In the genomic region with DNA sequence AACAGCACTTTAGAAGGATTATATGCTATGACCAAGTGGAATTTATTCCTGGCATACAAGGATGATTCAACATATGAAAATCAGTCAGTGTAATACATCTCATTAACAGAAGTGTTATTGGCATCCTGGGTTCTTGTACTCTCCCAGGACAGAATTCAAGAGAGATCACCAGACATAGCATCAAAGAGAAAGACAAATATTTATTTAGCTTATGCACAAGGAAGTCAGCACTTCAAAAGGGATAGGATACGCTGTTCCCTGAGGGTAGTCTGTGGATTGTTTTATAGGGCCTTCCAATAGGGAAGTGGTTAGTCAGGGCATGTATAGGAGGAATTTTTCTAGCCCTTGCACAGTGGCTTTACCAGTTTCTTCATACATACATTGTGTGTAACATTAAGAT, we compare ENCODE assay signal across 18 cellular contexts.
"Had no signal": no experiment of that assay in that cellular context is flagged by ENCODE, and none has a peak within 500 bp of the region (broad histone marks: within the 10 kb centered on the region; RNA-seq: fewer than 3 reads in every experiment).

No MANE protein-coding gene starts in this region.

- H3K27me3 Mint-ChIP-seq: activated CD4-positive, alpha-beta memory T cell treated with anti-CD3 and anti-CD28 coated beads for 36 hours; activated naive CD4-positive, alpha-beta T cell treated with anti-CD3 and anti-CD28 coated beads, Interleukin-2, amount 10 ng/mL, durations not matched to agents 7 days and 5 days; naive B cell; stimulated activated naive CD8-positive, alpha-beta T cell treated with anti-CD3 and anti-CD28 coated beads, Interleukin-15, Interleukin-2, amounts not matched to agents 100 ng/mL and 50 ng/mL, for 24 hours had no signal

- H3K36me3 ChIP-seq: lower lobe of right lung, right lobe of liver, thyroid gland had no signal

- H3K4me3 Mint-ChIP-seq: activated CD4-positive, alpha-beta memory T cell treated with anti-CD3 and anti-CD28 coated beads for 36 hours; activated naive CD4-positive, alpha-beta T cell treated with anti-CD3 and anti-CD28 coated beads, Interleukin-2, amount 10 ng/mL, durations not matched to agents 7 days and 5 days; immature natural killer cell; naive B cell; neural crest cell; stimulated activated naive CD8-positive, alpha-beta T cell treated with anti-CD3 and anti-CD28 coated beads, Interleukin-15, Interleukin-2, amounts not matched to agents 100 ng/mL and 50 ng/mL, for 24 hours had no signal

- H3K4me3 ChIP-seq: body of pancreas, lower lobe of right lung, right lobe of liver, skin epidermis, thyroid gland had no signal

- H3K27me3 ChIP-seq: body of pancreas, right lobe of liver, thyroid gland had no signal

- H3K27ac ChIP-seq: body of pancreas, lower lobe of right lung, right lobe of liver, skin epidermis, thyroid gland had no signal

- H3K4me1 ChIP-seq: body of pancreas, lower lobe of right lung, right lobe of liver, thyroid gland had no signal

- H3K27ac Mint-ChIP-seq: activated CD4-positive, alpha-beta memory T cell treated with anti-CD3 and anti-CD28 coated beads for 36 hours; activated naive CD4-positive, alpha-beta T cell treated with anti-CD3 and anti-CD28 coated beads, Interleukin-2, amount 10 ng/mL, durations not matched to agents 7 days and 5 days; immature natural killer cell; naive B cell; stimulated activated naive CD8-positive, alpha-beta T cell treated with anti-CD3 and anti-CD28 coated beads, Interleukin-15, Interleukin-2, amounts not matched to agents 100 ng/mL and 50 ng/mL, for 24 hours had no signal

- DNase-seq: activated CD4-positive, alpha-beta memory T cell treated with anti-CD3 and anti-CD28 coated beads for 36 hours; activated CD4-positive, alpha-beta T cell treated with anti-CD3 and anti-CD28 coated beads for 48 hours; activated effector memory CD4-positive, alpha-beta T cell treated with anti-CD3 and anti-CD28 coated beads, Interleukin-2, amount 50 U/mL, for 16 hours; activated naive CD4-positive, alpha-beta T cell treated with anti-CD3 and anti-CD28 coated beads, Interleukin-2, amount 10 ng/mL, durations not matched to agents 7 days and 5 days; body of pancreas; foreskin fibroblast; immature natural killer cell; lower lobe of right lung; naive B cell; occipital lobe; right lobe of liver; stimulated activated CD4-positive, alpha-beta T cell treated with anti-CD3 and anti-CD28 coated beads, Interleukin-1b, Interleukin-23, amount 100 ng/mL, for 48 hours; substantia nigra; thyroid gland had no signal

- H3K36me3 Mint-ChIP-seq: activated CD4-positive, alpha-beta memory T cell treated with anti-CD3 and anti-CD28 coated beads for 36 hours; activated naive CD4-positive, alpha-beta T cell treated with anti-CD3 and anti-CD28 coated beads, Interleukin-2, amount 10 ng/mL, durations not matched to agents 7 days and 5 days; naive B cell had no signal

- H3K4me1 Mint-ChIP-seq: activated naive CD4-positive, alpha-beta T cell treated with anti-CD3 and anti-CD28 coated beads, Interleukin-2, amount 10 ng/mL, durations not matched to agents 7 days and 5 days; immature natural killer cell; naive B cell; neural crest cell had no signal

- ATAC-seq: body of pancreas, left lobe of liver, lower lobe of right lung, right lobe of liver had no signal

- H3K9me3 Mint-ChIP-seq: activated naive CD4-positive, alpha-beta T cell treated with anti-CD3 and anti-CD28 coated beads, Interleukin-2, amount 10 ng/mL, durations not matched to agents 7 days and 5 days had no signal

- H3K9me3 ChIP-seq: body of pancreas, lower lobe of right lung, right lobe of liver, thyroid gland had no signal
